Comparison of ENCODE assay signal across 13 cellular contexts in the genomic region with DNA sequence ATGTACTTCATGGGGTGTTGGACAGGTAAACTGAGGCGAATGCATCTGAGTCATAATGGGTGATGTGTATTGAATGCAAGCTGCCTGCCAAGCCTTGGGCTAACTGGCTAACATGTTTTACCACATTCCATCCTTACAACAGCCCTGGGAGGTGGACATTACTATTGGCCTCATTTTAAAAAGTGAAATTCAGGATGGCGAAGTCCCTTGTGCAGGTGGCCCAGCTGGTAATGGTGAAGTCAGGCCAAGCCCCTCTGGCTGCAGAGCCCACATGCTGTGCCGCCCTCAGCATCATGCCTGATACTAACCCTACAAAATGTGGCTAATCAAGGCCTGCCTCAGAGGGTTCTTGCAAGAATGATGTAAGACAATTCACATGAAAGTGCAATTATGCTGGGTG. TPM values are rescaled to one million over a fixed set of nuclear protein-coding genes. Genes with fewer than 3 reads are reported as not detected.
DNase-seq lines count a peak whose midpoint lies in the region; ATAC-seq, FAIRE-seq and TF ChIP-seq lines count a peak whose summit lies in the region.
"Had no signal": no experiment of that assay in that cellular context is flagged by ENCODE, and none has a peak within 500 bp of the region (broad histone marks: within the 10 kb centered on the region; RNA-seq: fewer than 3 reads in every experiment).

No MANE protein-coding gene starts in this region.

- no peak for FAIRE-seq in D721Med (lab: Jason Lieb, UNC)

- in situ Hi-C loops in HAP-1 (cut with MboI; ENCODE audit: low sequenced_read_pairs), result no loop called here

- intact Hi-C loops in CD8-positive, alpha-beta T cell (cut with DNase I, micrococcal nuclease), result no loop called here

- peak overlapping the region; percentile 31 for H3K4me3 ChIP-seq in CD8-positive, alpha-beta T cell (ENCODE audit: low read depth, low read length)
- H3K4me3 ChIP-seq in HAP-1, result no peak overlapping the region
- H3K4me3 ChIP-seq: upper lobe of left lung had no signal

- H3K9me3 ChIP-seq in CD8-positive, alpha-beta T cell (ENCODE audit: low read length), result no peaks in the 10 kb centered on the region
- H3K9me3 ChIP-seq in HAP-1, result no peaks in the 10 kb centered on the region
- H3K9me3 ChIP-seq: upper lobe of left lung had no signal

- H3K36me3 Mint-ChIP-seq in CD8-positive, alpha-beta T cell, result no peaks in the 10 kb centered on the region

- no peaks in the 10 kb centered on the region for H3K27me3 Mint-ChIP-seq in CD8-positive, alpha-beta T cell (ENCODE audit: low read depth)

- H3K27ac Mint-ChIP-seq in CD8-positive, alpha-beta T cell, result peak overlapping the region; percentile 56

- no peak for TF ChIP-seq CTCF in CD8-positive, alpha-beta T cell (IDR thresholded peaks at IDR 0.05)
- no peak for TF ChIP-seq CTCF in D721Med (IDR thresholded peaks at IDR 0.05; ENCODE audit: insufficient read depth, missing control alignments)

- no peaks in the 10 kb centered on the region for H3K9me3 Mint-ChIP-seq in CD8-positive, alpha-beta T cell

- H3K36me3 ChIP-seq in CD8-positive, alpha-beta T cell (ENCODE audit: insufficient read depth, low read length), result no peaks in the 10 kb centered on the region
- H3K36me3 ChIP-seq in HAP-1 (replicated peaks), result no peaks in the 10 kb centered on the region
- H3K36me3 ChIP-seq: upper lobe of left lung had no signal

- POLR2A ChIA-PET in CD8-positive, alpha-beta T cell (lab: Charles Lee), result interaction anchor here (1.4 to 3.7 kb wide), 3 partner anchors 8 to 42 kb away, joined by 4 to 14 read pairs (median 5); no protein-coding TSS in a partner anchor

- H3K4me3 Mint-ChIP-seq in CD8-positive, alpha-beta T cell, result no peak overlapping the region

- ATAC-seq in CD8-positive, alpha-beta T cell, result no peak
- ATAC-seq in GM21526 (IDR thresholded peaks at IDR 0.05; ENCODE audit: low FRiP score, unreplicated experiment), result peak; percentile 4
- no peak for ATAC-seq in HG03457 (IDR thresholded peaks at IDR 0.05; ENCODE audit: unreplicated experiment)

- peaks cover 52% of the 10 kb centered on the region for H3K4me1 Mint-ChIP-seq in CD8-positive, alpha-beta T cell (ENCODE audit: low read depth)

- peaks cover 53% of the 10 kb centered on the region for H3K4me1 ChIP-seq in CD8-positive, alpha-beta T cell (ENCODE audit: insufficient read depth, low read length)
- no peaks in the 10 kb centered on the region; the same call in 1 of the 2 replicates for H3K4me1 ChIP-seq in HAP-1

- CTCF ChIA-PET in CD8-positive, alpha-beta T cell (lab: Charles Lee), result interaction anchor here (0.9 kb wide), 1 partner anchor 17 kb away, joined by 4 read pairs; no protein-coding TSS in a partner anchor

- H3K27ac ChIP-seq in CD8-positive, alpha-beta T cell (ENCODE audit: low read depth, low read length), result peak overlapping the region; percentile 9

- H3K27me3 ChIP-seq in CD8-positive, alpha-beta T cell (ENCODE audit: insufficient read depth, low read length), result no peaks in the 10 kb centered on the region
- no peaks in the 10 kb centered on the region for H3K27me3 ChIP-seq in HAP-1 (ENCODE audit: low read depth)
- H3K27me3 ChIP-seq: upper lobe of left lung had no signal

- no peak for DNase-seq in CD8-positive, alpha-beta T cell
- DNase-seq in RPMI8226 (peak; percentile 45), kidney tubule cell (ENCODE audit: low spot score) (peak; percentile 28), D721Med (ENCODE audit: insufficient read length, low spot score) (no peak), HAP-1 (ENCODE audit: low spot score in 2 of 2) (no peak), NCI-H345 treated with DMSO at 0.1 percent for 48 hours (lab: John Stamatoyannopoulos, UW; ENCODE audit: unreplicated experiment) (no peak)
- DNase-seq: effector CD4-positive, alpha-beta T cell; KG1; mesenchymal stem cell; retina had no signal

RNA-seq across cellular contexts. Expression of a gene that starts 60.0 kb away (rescaled TPM):
- 100 to 1,000 TPM; 615 to 669 TPM for total RNA-seq in CD8-positive, alpha-beta T cell

Comparison
In these comparisons a context has a peak if more than half of its experiments do, and no peak if none do; other contexts are left out.
1. DNase-seq: peak in RPMI8226 (single experiment) and kidney tubule cell (single experiment); none in CD8-positive, alpha-beta T cell (0 of 7), D721Med (single experiment), HAP-1 (0 of 2) and NCI-H345 treated with DMSO at 0.1 percent for 48 hours (single experiment).